In genomic region chr5:171188016-171188415, GRCh38 we compare ENCODE assay signal across 21 cellular contexts.
"Had no signal": no experiment of that assay in that cellular context is flagged by ENCODE, and none has a peak within 500 bp of the region (broad histone marks: within the 10 kb centered on the region; RNA-seq: fewer than 3 reads in every experiment).

No MANE protein-coding gene starts in this region.

- H3K4me2 ChIP-seq: SK-N-SH had no signal

- ATAC-seq: Panc1, T-cell had no signal

- H3K9me3 ChIP-seq: MG63, SK-N-SH had no signal

- DNase-seq: KBM-7; MG63; NCI-H1092; NCI-H1105 treated with DMSO at 0.1 percent for 48 hours; NCI-H1417 treated with DMSO at 0.1 percent for 48 hours; NCI-H146; NCI-H187; NCI-H2029; NCI-H2081 treated with DMSO at 0.1 percent for 48 hours; NCI-H2171; NCI-H345; NCI-H446 treated with DMSO at 0.1 percent for 48 hours; NCI-H510A treated with DMSO at 0.1 percent for 48 hours; NCI-H526; NK-92 treated with Interleukin-12 subunit alpha and Interleukin-12 subunit beta, amount 100 ng/mL, for 24 hours; SHP77; SK-N-SH; SW 1271; T-cell had no signal

- H3K27ac ChIP-seq: RWPE1 had no signal

- H3K9ac ChIP-seq: SK-N-SH had no signal

- H3K9me2 ChIP-seq: SK-N-SH had no signal

- H3K4me3 ChIP-seq: MG63 had no signal

- H3K36me3 ChIP-seq: MG63 had no signal

- H3K27me3 ChIP-seq: MG63 had no signal
